Comparison of ENCODE assay signal across 27 cellular contexts in genomic region chr17:61627125-61627524, GRCh38.
"Had no signal": no experiment of that assay in that cellular context is flagged by ENCODE, and none has a peak within 500 bp of the region (broad histone marks: within the 10 kb centered on the region; RNA-seq: fewer than 3 reads in every experiment).

No MANE protein-coding gene starts in this region.

- ATAC-seq: activated CD8-positive, alpha-beta T cell treated with anti-CD3 and anti-CD28 coated beads for 36 hours; activated naive CD8-positive, alpha-beta T cell treated with anti-CD3 and anti-CD28 coated beads, Interleukin-2, amount 50 U/mL, for 24 hours; activated T-cell treated with anti-CD3 and anti-CD28 coated beads, Interleukin-2, amount 50 U/mL, for 4 hours; activated T-helper 17 cell treated with anti-CD3 and anti-CD28 coated beads, Interleukin-2, amount 50 U/mL, for 72 hours; body of pancreas; effector memory CD8-positive, alpha-beta T cell; foreskin keratinocyte; gastrocnemius medialis; heart left ventricle had no signal

- DNase-seq: activated CD4-positive, alpha-beta T cell treated with anti-CD3 and anti-CD28 coated beads for 1 hour; activated CD4-positive, alpha-beta T cell treated with anti-CD3 and anti-CD28 coated beads for 4 hours; activated CD4-positive, alpha-beta T cell treated with anti-CD3 and anti-CD28 coated beads, Interleukin-2, amount 50 U/mL, for 1 hour; activated CD4-positive, alpha-beta T cell treated with anti-CD3 and anti-CD28 coated beads, Interleukin-2, amount 50 U/mL, for 48 hours; activated CD8-positive, alpha-beta memory T cell treated with anti-CD3 and anti-CD28 coated beads for 24 hours; activated CD8-positive, alpha-beta T cell treated with anti-CD3 and anti-CD28 coated beads for 36 hours; activated effector memory CD4-positive, alpha-beta T cell treated with anti-CD3 and anti-CD28 coated beads, Interleukin-2, amount 50 U/mL, for 16 hours; activated naive CD4-positive, alpha-beta T cell treated with anti-CD3 and anti-CD28 coated beads for 36 hours; activated naive CD8-positive, alpha-beta T cell treated with anti-CD3 and anti-CD28 coated beads for 36 hours; activated naive CD8-positive, alpha-beta T cell treated with anti-CD3 and anti-CD28 coated beads, Interleukin-2, amount 50 U/mL, for 24 hours; activated T-cell treated with anti-CD3 and anti-CD28 coated beads, Interleukin-2, amount 50 U/mL, for 4 hours; adrenal gland; amygdala; aorta; body of pancreas; caudate nucleus; cortex of kidney; dermis blood vessel endothelial cell; effector CD4-positive, alpha-beta T cell; effector memory CD8-positive, alpha-beta T cell; erythroblast; foreskin keratinocyte; gastrocnemius medialis; glutamatergic neuron; heart left ventricle; T-helper 2 cell had no signal
